In the genomic region with DNA sequence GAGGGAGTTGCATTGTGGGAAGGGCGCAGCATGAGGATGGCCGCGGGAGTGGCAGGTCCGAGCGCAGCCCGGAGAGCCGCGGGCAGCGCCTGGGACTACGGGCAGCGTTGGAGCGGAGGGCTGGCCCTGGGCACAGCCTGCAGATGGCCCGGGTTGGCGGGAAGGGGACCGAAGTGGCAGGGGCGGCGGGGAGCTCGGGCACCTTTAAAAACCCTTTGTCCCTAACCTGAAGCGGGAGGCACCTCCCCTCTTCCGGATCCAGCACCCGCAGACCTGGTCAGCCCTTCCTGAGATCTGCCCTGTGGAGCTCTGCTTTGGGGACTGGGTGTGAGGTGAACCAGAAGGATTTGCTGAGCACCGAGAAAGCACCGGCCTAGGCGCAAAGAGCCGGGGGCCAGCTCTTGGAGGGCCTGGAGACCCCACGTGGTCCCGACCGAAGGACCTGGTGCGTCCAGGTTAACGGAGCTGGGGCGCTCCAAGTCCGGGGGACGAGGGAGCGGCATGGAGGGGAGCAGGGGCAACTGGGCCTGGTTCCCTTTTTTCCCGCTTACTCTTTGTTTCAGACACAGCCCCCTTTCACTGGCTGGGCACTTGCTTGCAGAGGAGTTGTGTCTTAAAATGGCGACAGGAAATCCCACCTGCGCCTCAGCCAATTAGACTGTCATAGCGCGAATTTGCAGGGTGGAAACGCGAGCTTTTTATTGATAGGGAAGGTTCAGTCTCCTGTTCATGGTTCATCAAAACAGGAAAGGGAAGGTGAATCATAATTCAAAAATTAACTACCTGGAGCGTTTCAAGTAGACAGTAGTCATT, we compare ENCODE assay signal across 8 cellular contexts. TPM values are rescaled to one million over a fixed set of nuclear protein-coding genes. Genes with fewer than 3 reads are reported as not detected.
A peak's percentile ranks its signal among the peaks of the same experiment; 100 is the strongest.
DNase-seq lines count a peak whose midpoint lies in the region; ATAC-seq, FAIRE-seq and TF ChIP-seq lines count a peak whose summit lies in the region.

No MANE protein-coding gene starts in this region.

- H3K36me3 Mint-ChIP-seq in activated T-cell treated with anti-CD3 and anti-CD28 coated beads, Interleukin-2, amount 50 U/mL, for 4 hours (ENCODE audit: insufficient read depth): peaks cover 3% of the 10 kb centered on the region

- peak; percentile 13 for ATAC-seq in HG02610 (IDR thresholded peaks at IDR 0.05; ENCODE audit: unreplicated experiment)
- peak; percentile 49 to 61 for ATAC-seq in activated T-cell treated with anti-CD3 and anti-CD28 coated beads, Interleukin-2, amount 50 U/mL, for 4 hours

- FAIRE-seq in GM12892 (lab: Jason Lieb, UNC): peak; percentile 65

- no peak overlapping the region for H3K4me3 Mint-ChIP-seq in activated T-cell treated with anti-CD3 and anti-CD28 coated beads, Interleukin-2, amount 50 U/mL, for 4 hours

- no peaks in the 10 kb centered on the region for H3K27me3 Mint-ChIP-seq in activated T-cell treated with anti-CD3 and anti-CD28 coated beads, Interleukin-2, amount 50 U/mL, for 4 hours (ENCODE audit: low read depth)

- no peak for TF ChIP-seq POLR2A in GM12892 (IDR thresholded peaks at IDR 0.05; ENCODE audit: low read depth, low read length)

- DNase-seq in GM12892 (ENCODE audit: insufficient read length) (peak; percentile 34), NCI-H774 (lab: John Stamatoyannopoulos, UW) (peak; percentile 50), germinal center (ENCODE audit: low spot score) (peak; percentile 67), retina (peak; percentile 85), NCI-H1105 treated with DMSO at 0.1 percent for 48 hours (lab: John Stamatoyannopoulos, UW) (no peak), OCI-M1 (lab: John Stamatoyannopoulos, UW) (no peak)
- peak; percentile 68 for DNase-seq in activated T-cell treated with anti-CD3 and anti-CD28 coated beads, Interleukin-2, amount 50 U/mL, for 4 hours

- peaks cover 30% of the 10 kb centered on the region for H3K4me1 Mint-ChIP-seq in activated T-cell treated with anti-CD3 and anti-CD28 coated beads, Interleukin-2, amount 50 U/mL, for 4 hours (ENCODE audit: low read depth)

- H3K9me3 Mint-ChIP-seq in activated T-cell treated with anti-CD3 and anti-CD28 coated beads, Interleukin-2, amount 50 U/mL, for 4 hours: no peaks in the 10 kb centered on the region

RNA-seq across cellular contexts. Expression of a gene that starts 0.8 kb away (rescaled TPM):
- 56.2 TPM for polyA plus RNA-seq in GM12892 (2012; ENCODE audit: missing spikeins)
- total RNA-seq in activated T-cell treated with anti-CD3 and anti-CD28 coated beads, Interleukin-2, amount 50 U/mL, for 4 hours: 100 to 1,000 TPM; 251 to 257 (median 254) TPM

Comparison
In these comparisons a context has a peak if more than half of its experiments do, and no peak if none do; other contexts are left out.
1. DNase-seq: peak in GM12892 (single experiment), NCI-H774 (single experiment), activated T-cell treated with anti-CD3 and anti-CD28 coated beads, Interleukin-2, amount 50 U/mL, for 4 hours (single experiment), germinal center (single experiment) and retina (single experiment); none in NCI-H1105 treated with DMSO at 0.1 percent for 48 hours (single experiment) and OCI-M1 (single experiment).